ENCODE assay signal across 15 cellular contexts in the genomic region with DNA sequence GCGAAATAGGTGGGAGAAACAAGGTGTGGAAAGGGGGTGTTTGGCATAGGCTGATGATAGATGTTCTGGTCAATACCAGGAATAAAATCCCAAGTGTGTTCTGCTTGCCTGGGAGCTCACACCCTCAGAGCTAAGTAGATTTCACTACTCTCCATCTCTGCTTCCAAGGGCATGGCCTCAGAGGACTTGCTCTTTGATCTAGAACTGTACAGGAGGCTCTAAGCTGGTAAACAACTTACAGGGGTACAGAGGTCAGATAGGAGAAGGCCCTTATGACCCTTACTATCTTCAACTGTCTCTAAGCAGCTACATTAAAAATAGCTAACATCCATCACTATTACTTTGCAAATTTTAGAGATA.
DNase-seq lines count a peak whose midpoint lies in the region; ATAC-seq and TF ChIP-seq lines count a peak whose summit lies in the region.
"Had no signal": no experiment of that assay in that cellular context is flagged by ENCODE, and none has a peak within 500 bp of the region (broad histone marks: within the 10 kb centered on the region; RNA-seq: fewer than 3 reads in every experiment).

No MANE protein-coding gene starts in this region.

- POLR2A ChIA-PET in activated CD8-positive, alpha-beta T cell treated with anti-CD3 and anti-CD28 coated beads, Interleukin-2, amount 10 ng/mL, durations not matched to agents 7 days and 5 days (lab: Charles Lee): interaction anchor here (0.7 to 7.7 kb wide), 8 partner anchors 9 to 54 kb away, joined by 3 to 105 read pairs (median 4); no protein-coding TSS in a partner anchor

- TF ChIP-seq CTCF in GM12875 (IDR thresholded peaks at IDR 0.05; ENCODE audit: borderline replicate concordance, insufficient read depth, low read depth, low read length) (no peak), gastrocnemius medialis (IDR thresholded peaks at IDR 0.05 in 4 of 5, conservative IDR thresholded peaks at IDR 0.05 in 1 of 5) (no peak)

- H3K27ac ChIP-seq in gastrocnemius medialis: peak overlapping the region; percentile 5 to 56 (median 50)
- no peak overlapping the region for H3K27ac ChIP-seq in aorta (ENCODE audit: low read depth in 1 of 2, low read length in 2 of 2)

- no peak overlapping the region for H3K4me3 Mint-ChIP-seq in activated naive CD4-positive, alpha-beta T cell treated with anti-CD3 and anti-CD28 coated beads, Interleukin-2, amount 50 U/mL, for 24 hours
- H3K4me3 Mint-ChIP-seq in activated CD8-positive, alpha-beta T cell treated with anti-CD3 and anti-CD28 coated beads, Interleukin-2, amount 10 ng/mL, durations not matched to agents 7 days and 5 days: peak overlapping the region; percentile 49
- H3K4me3 Mint-ChIP-seq: mesothelial cell of epicardium had no signal

- H3K9me3 Mint-ChIP-seq in activated naive CD4-positive, alpha-beta T cell treated with anti-CD3 and anti-CD28 coated beads, Interleukin-2, amount 50 U/mL, for 24 hours: no peaks in the 10 kb centered on the region
- no peaks in the 10 kb centered on the region for H3K9me3 Mint-ChIP-seq in activated CD8-positive, alpha-beta T cell treated with anti-CD3 and anti-CD28 coated beads, Interleukin-2, amount 10 ng/mL, durations not matched to agents 7 days and 5 days (ENCODE audit: insufficient read depth)

- no peaks in the 10 kb centered on the region for H3K27me3 Mint-ChIP-seq in activated naive CD4-positive, alpha-beta T cell treated with anti-CD3 and anti-CD28 coated beads, Interleukin-2, amount 50 U/mL, for 24 hours
- H3K27me3 Mint-ChIP-seq in activated CD8-positive, alpha-beta T cell treated with anti-CD3 and anti-CD28 coated beads, Interleukin-2, amount 10 ng/mL, durations not matched to agents 7 days and 5 days (ENCODE audit: low read depth): no peaks in the 10 kb centered on the region

- CTCF ChIA-PET in activated CD8-positive, alpha-beta T cell treated with anti-CD3 and anti-CD28 coated beads, Interleukin-2, amount 10 ng/mL, durations not matched to agents 7 days and 5 days (lab: Charles Lee): interaction anchor here (1.4 to 3.8 kb wide), 5 partner anchors 8 to 85 kb away, joined by 4 to 28 read pairs (median 9); no protein-coding TSS in a partner anchor

- in situ Hi-C loops in gastrocnemius medialis (cut with MboI; ENCODE audit: low sequenced_read_pairs in 4 of 4): no loop called here

- no peaks in the 10 kb centered on the region for H3K27me3 ChIP-seq in gastrocnemius medialis
- no peaks in the 10 kb centered on the region for H3K27me3 ChIP-seq in aorta (ENCODE audit: control insufficient read depth in 1 of 2, insufficient read depth in 2 of 2, low read length in 1 of 2)

- H3K9me3 ChIP-seq in gastrocnemius medialis: no peaks in the 10 kb centered on the region
- no peaks in the 10 kb centered on the region for H3K9me3 ChIP-seq in aorta (ENCODE audit: control insufficient read depth, low read length)

- peak overlapping the region; percentile 92 for H3K27ac Mint-ChIP-seq in activated naive CD4-positive, alpha-beta T cell treated with anti-CD3 and anti-CD28 coated beads, Interleukin-2, amount 50 U/mL, for 24 hours
- peak overlapping the region; percentile 58 for H3K27ac Mint-ChIP-seq in activated CD8-positive, alpha-beta T cell treated with anti-CD3 and anti-CD28 coated beads, Interleukin-2, amount 10 ng/mL, durations not matched to agents 7 days and 5 days

- H3K4me1 Mint-ChIP-seq in activated naive CD4-positive, alpha-beta T cell treated with anti-CD3 and anti-CD28 coated beads, Interleukin-2, amount 50 U/mL, for 24 hours: peaks cover 17% of the 10 kb centered on the region
- H3K4me1 Mint-ChIP-seq in activated CD8-positive, alpha-beta T cell treated with anti-CD3 and anti-CD28 coated beads, Interleukin-2, amount 10 ng/mL, durations not matched to agents 7 days and 5 days (ENCODE audit: low read depth): peaks cover 60% of the 10 kb centered on the region

- 95 to 99% methylated on average over 1 of the region's 1 CpG for WGBS in aorta, 2 donors

- no peak for TF ChIP-seq POLR2A in gastrocnemius medialis (IDR thresholded peaks at IDR 0.05)

- DNase-seq in activated naive CD4-positive, alpha-beta T cell treated with Interleukin-2 at 50 U/mL for 16 hours: no peak
- no peak for DNase-seq in activated CD8-positive, alpha-beta T cell treated with anti-CD3 and anti-CD28 coated beads, Interleukin-2, amount 10 ng/mL, durations not matched to agents 7 days and 5 days
- DNase-seq in gastrocnemius medialis: no peak
- DNase-seq in T-helper 9 cell: no peak
- no peak for DNase-seq in aorta
- no peak for DNase-seq in HCEC 1CT
- DNase-seq: activated CD4-positive, alpha-beta T cell treated with anti-CD3 and anti-CD28 coated beads, Interleukin-2, amount 50 U/mL, for 4 hours; activated gamma-delta T cell treated with Interleukin-2 at 50 U/mL for 16 hours; DMS53; Kasumi-1; NCI-H187; NCI-H524 had no signal

- no peak for ATAC-seq in activated CD8-positive, alpha-beta T cell treated with anti-CD3 and anti-CD28 coated beads, Interleukin-2, amount 10 ng/mL, durations not matched to agents 7 days and 5 days
- ATAC-seq in gastrocnemius medialis (no peak), aorta (ENCODE audit: low FRiP score) (no peak)

- intact Hi-C loops in gastrocnemius medialis (cut with DNase I; ENCODE audit: low total_unique reads): loop anchor here (5.0 kb wide), 1 partner anchor 72 kb away; no protein-coding TSS in a partner anchor
- intact Hi-C loops in aorta (cut with DNase I): no loop called here

- peaks cover 0 to 59% of the 10 kb centered on the region in 2 donors for H3K36me3 ChIP-seq in gastrocnemius medialis
- peaks cover 1 to 5% of the 10 kb centered on the region in 2 donors for H3K36me3 ChIP-seq in aorta (ENCODE audit: control insufficient read depth in 1 of 2, insufficient read depth in 2 of 2, low read length in 1 of 2)

- H3K36me3 Mint-ChIP-seq in activated naive CD4-positive, alpha-beta T cell treated with anti-CD3 and anti-CD28 coated beads, Interleukin-2, amount 50 U/mL, for 24 hours: peaks cover 74% of the 10 kb centered on the region
- peaks cover 70% of the 10 kb centered on the region for H3K36me3 Mint-ChIP-seq in activated CD8-positive, alpha-beta T cell treated with anti-CD3 and anti-CD28 coated beads, Interleukin-2, amount 10 ng/mL, durations not matched to agents 7 days and 5 days (ENCODE audit: low read depth)

- peak overlapping the region; percentile 31 for H3K4me3 ChIP-seq in GM12875 (ENCODE audit: low read depth, low read length)
- no peak overlapping the region for H3K4me3 ChIP-seq in gastrocnemius medialis
- H3K4me3 ChIP-seq in aorta (ENCODE audit: low read length in 2 of 2): no peak overlapping the region

- H3K4me1 ChIP-seq in gastrocnemius medialis (peaks cover 37 to 75% of the 10 kb centered on the region in 2 donors), aorta (ENCODE audit: control insufficient read depth in 1 of 2, insufficient read depth in 2 of 2, low read length in 2 of 2) (peaks cover 2 to 3% of the 10 kb centered on the region in 2 donors)

Comparison
In these comparisons a context has a peak if more than half of its experiments do, and no peak if none do; other contexts are left out.
1. H3K27ac ChIP-seq: peak in gastrocnemius medialis (4 of 4); none in aorta (0 of 2).